ENCODE assay signal across 10 cellular contexts in genomic region chr17:31561469-31562412, GRCh38.
A peak's percentile ranks its signal among the peaks of the same experiment; 100 is the strongest.
DNase-seq lines count a peak whose midpoint lies in the region; ATAC-seq and TF ChIP-seq lines count a peak whose summit lies in the region.
"Had no signal": no experiment of that assay in that cellular context is flagged by ENCODE, and none has a peak within 500 bp of the region (broad histone marks: within the 10 kb centered on the region; RNA-seq: fewer than 3 reads in every experiment).

No MANE protein-coding gene starts in this region.

- no peak overlapping the region for H3K27ac Mint-ChIP-seq in CD4-positive, alpha-beta T cell
- H3K27ac Mint-ChIP-seq in endodermal cell (peak overlapping the region; percentile 79), neural progenitor cell (peak overlapping the region; percentile 82)

- H3K4me3 Mint-ChIP-seq in CD4-positive, alpha-beta T cell: peak overlapping the region; percentile 77
- H3K4me3 Mint-ChIP-seq in endodermal cell (peak overlapping the region; percentile 73), neural progenitor cell (peak overlapping the region; percentile 82)

- H3K27me3 ChIP-seq in CD4-positive, alpha-beta T cell (ENCODE audit: control insufficient read depth, insufficient read depth, low read length): no peaks in the 10 kb centered on the region
- H3K27me3 ChIP-seq in endodermal cell (ENCODE audit: control insufficient read depth, insufficient read depth, low read length, poor library complexity, severe bottlenecking): peaks cover 37% of the 10 kb centered on the region
- H3K27me3 ChIP-seq in neural progenitor cell: peaks cover 61% of the 10 kb centered on the region
- H3K27me3 ChIP-seq in BE2C: no peaks in the 10 kb centered on the region

- no peak overlapping the region for H2AFZ ChIP-seq in neural progenitor cell (replicated peaks)

- H3K9me3 ChIP-seq in CD4-positive, alpha-beta T cell (ENCODE audit: control insufficient read depth, low read length): no peaks in the 10 kb centered on the region
- no peaks in the 10 kb centered on the region for H3K9me3 ChIP-seq in endodermal cell (ENCODE audit: control insufficient read depth, low read length)
- no peaks in the 10 kb centered on the region for H3K9me3 ChIP-seq in neural progenitor cell (ENCODE audit: low read depth)
- H3K9me3 ChIP-seq in BE2C: no peaks in the 10 kb centered on the region

- H3K36me3 ChIP-seq in endodermal cell (ENCODE audit: control insufficient read depth, insufficient read depth, low read length) (no peaks in the 10 kb centered on the region), neural progenitor cell (no peaks in the 10 kb centered on the region), BE2C (no peaks in the 10 kb centered on the region)

- ATAC-seq in CD4-positive, alpha-beta T cell (ENCODE audit: poor library complexity): no peak

- TF ChIP-seq CTCF in CD4-positive, alpha-beta T cell (IDR thresholded peaks at IDR 0.05): no peak
- TF ChIP-seq CTCF in NB4 (IDR thresholded peaks at IDR 0.05; ENCODE audit: low read depth, low read length) (no peak), endodermal cell (conservative IDR thresholded peaks at IDR 0.05) (no peak), neural progenitor cell (IDR thresholded peaks at IDR 0.05) (no peak), BE2C (IDR thresholded peaks at IDR 0.05; ENCODE audit: low read depth, low read length) (no peak)

- TF ChIP-seq POLR2A in NB4 (IDR thresholded peaks at IDR 0.05; ENCODE audit: extremely low read depth, insufficient read length): no peak

- H3K27me3 Mint-ChIP-seq in CD4-positive, alpha-beta T cell: peaks cover 4% of the 10 kb centered on the region
- H3K27me3 Mint-ChIP-seq in endodermal cell (ENCODE audit: insufficient read depth): peaks cover 22% of the 10 kb centered on the region
- peaks cover 20% of the 10 kb centered on the region for H3K27me3 Mint-ChIP-seq in neural progenitor cell (ENCODE audit: insufficient read depth, low read depth)

- CTCF ChIA-PET in CD4-positive, alpha-beta T cell (lab: Charles Lee): no interaction called here

- peaks cover 36% of the 10 kb centered on the region for H3F3A ChIP-seq in neural progenitor cell (ENCODE audit: low read depth)

- H4K20me1 ChIP-seq in neural progenitor cell (ENCODE audit: low read depth): peaks cover 35% of the 10 kb centered on the region

- peak overlapping the region; percentile 37 for H3K4me3 ChIP-seq in NB4 (ENCODE audit: low read depth, low read length)
- peak overlapping the region; percentile 54 for H3K4me3 ChIP-seq in endodermal cell (ENCODE audit: low read length)
- no peak overlapping the region for H3K4me3 ChIP-seq in neural progenitor cell
- no peak overlapping the region for H3K4me3 ChIP-seq in BE2C (ENCODE audit: low read depth, low read length)

- peaks cover 12% of the 10 kb centered on the region for H3K4me1 Mint-ChIP-seq in CD4-positive, alpha-beta T cell (ENCODE audit: low read depth)
- peaks cover 49% of the 10 kb centered on the region for H3K4me1 Mint-ChIP-seq in endodermal cell
- H3K4me1 Mint-ChIP-seq in neural progenitor cell: peaks cover 61% of the 10 kb centered on the region

- POLR2A ChIA-PET in CD4-positive, alpha-beta T cell (lab: Charles Lee): no interaction called here

- H3K9me3 Mint-ChIP-seq in CD4-positive, alpha-beta T cell: no peaks in the 10 kb centered on the region
- H3K9me3 Mint-ChIP-seq in endodermal cell (no peaks in the 10 kb centered on the region), neural progenitor cell (peaks cover 8% of the 10 kb centered on the region)

- intact Hi-C loops in CD4-positive, alpha-beta T cell (cut with DNase I, micrococcal nuclease): no loop called here

- H3K4me1 ChIP-seq in endodermal cell (ENCODE audit: control insufficient read depth, insufficient read depth, low read length): peaks cover 6% of the 10 kb centered on the region
- H3K4me1 ChIP-seq in neural progenitor cell: peaks cover 37% of the 10 kb centered on the region
- no peaks in the 10 kb centered on the region for H3K4me1 ChIP-seq in BE2C

- H3K36me3 Mint-ChIP-seq in CD4-positive, alpha-beta T cell (ENCODE audit: low read depth): no peaks in the 10 kb centered on the region
- peaks cover 2% of the 10 kb centered on the region for H3K36me3 Mint-ChIP-seq in endodermal cell (ENCODE audit: low read depth)
- H3K36me3 Mint-ChIP-seq in neural progenitor cell: peaks cover 10% of the 10 kb centered on the region

- H3K9ac ChIP-seq in endodermal cell (ENCODE audit: extremely low read depth, low read length, poor library complexity, severe bottlenecking): no peak overlapping the region
- no peak overlapping the region for H3K9ac ChIP-seq in neural progenitor cell

- H3K4me2 ChIP-seq in neural progenitor cell: peak overlapping the region; percentile 28

- no peak for DNase-seq in CD4-positive, alpha-beta T cell
- DNase-seq in NB4 (ENCODE audit: low read depth): peak; percentile 68
- DNase-seq in endodermal cell: no peak
- no peak for DNase-seq in neural progenitor cell (ENCODE audit: low spot score)
- DNase-seq in BE2C: no peak
- no peak for DNase-seq in NCI-H446 treated with DMSO at 0.1 percent for 48 hours (lab: John Stamatoyannopoulos, UW)
- DNase-seq in NCI-H2196 (lab: John Stamatoyannopoulos, UW; ENCODE audit: unreplicated experiment): no peak
- no peak for DNase-seq in NCI-H2081 (lab: John Stamatoyannopoulos, UW)
- DNase-seq: activated naive CD4-positive, alpha-beta T cell; NCI-H1694 had no signal

- no peak overlapping the region for H3K27ac ChIP-seq in CD4-positive, alpha-beta T cell (ENCODE audit: low read depth, low read length)
- H3K27ac ChIP-seq in endodermal cell (ENCODE audit: low read depth, low read length) (no peak overlapping the region), neural progenitor cell (no peak overlapping the region)

- 59 to 67% methylated on average over 5 to 10 of the region's 10 CpGs for whole genome bisulfite sequencing in endodermal cell (ENCODE audit: insufficient coverage in 1 of 2, insufficient read length in 1 of 2), 2 experiments

- H3K79me2 ChIP-seq in neural progenitor cell (ENCODE audit: low read depth): no peaks in the 10 kb centered on the region

Comparison
In these comparisons a context has a peak if more than half of its experiments do, and no peak if none do; other contexts are left out.
1. H3K4me3 ChIP-seq: peak in NB4 (single experiment) and endodermal cell (single experiment); none in neural progenitor cell (single experiment) and BE2C (single experiment).
2. Peak in every context shown above with its lines, with median percentiles within 50 percentile points of each other: H3K4me3 Mint-ChIP-seq.